ENCODE assay signal across 8 cellular contexts in the genomic region with DNA sequence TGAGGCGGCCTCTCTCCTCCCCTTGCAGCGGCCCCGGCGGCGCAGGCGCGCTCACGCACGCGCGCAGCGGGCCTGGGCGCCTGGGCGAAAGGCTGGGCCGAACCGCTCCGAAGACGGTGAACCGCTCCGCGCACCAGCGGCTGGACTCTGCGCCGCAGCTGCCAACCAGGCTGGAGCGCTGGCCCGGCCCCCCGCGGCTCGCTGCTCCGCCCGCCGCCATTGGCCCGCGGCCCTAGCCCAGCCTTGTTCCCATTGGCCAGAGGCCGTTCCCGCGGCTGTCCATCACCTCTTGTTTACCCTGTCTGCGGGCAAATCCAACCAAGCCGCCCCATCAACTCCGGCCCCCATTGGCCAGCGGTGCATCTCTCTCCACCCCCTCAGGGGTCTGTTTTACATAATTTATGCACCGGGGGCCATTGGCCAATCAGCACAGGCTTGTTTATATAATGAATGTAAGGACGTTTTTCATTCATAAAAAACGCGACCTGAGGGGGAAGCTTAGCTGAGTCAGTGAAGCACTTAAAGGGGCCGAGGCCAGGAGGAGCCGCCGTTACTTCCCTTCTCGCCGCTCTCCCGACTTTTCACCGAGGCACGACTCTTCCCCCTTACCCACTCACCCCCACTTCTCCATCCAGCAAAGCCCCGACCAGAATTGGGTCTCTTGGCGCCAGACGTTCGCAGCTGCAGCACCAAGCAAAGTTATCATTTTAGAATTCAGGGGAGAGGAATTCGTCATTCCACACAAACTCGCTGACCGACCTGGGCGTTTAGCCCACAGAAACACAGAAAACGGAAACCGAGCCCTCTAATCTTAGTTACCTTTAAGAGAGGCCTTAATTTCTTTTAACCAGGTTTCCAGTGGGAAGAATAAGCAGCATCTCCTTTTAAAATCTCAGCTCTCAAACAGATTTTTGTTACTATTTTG. TPM values are rescaled to one million over a fixed set of nuclear protein-coding genes. Genes with fewer than 3 reads are reported as not detected.
DNase-seq lines count a peak whose midpoint lies in the region; ATAC-seq, FAIRE-seq and TF ChIP-seq lines count a peak whose summit lies in the region.

ETV5 (minus strand) TSS at position 149 of the 925 bp plus-strand sequence. CDS start 3,221 bp downstream, outside the sequence.

- H3K4me1 ChIP-seq in small intestine (ENCODE audit: control insufficient read depth in 2 of 2, insufficient read depth in 1 of 2, low read depth in 1 of 2, low read length in 1 of 2): peaks cover 2 to 5% of the 10 kb centered on the region in 2 donors

- WGBS in small intestine, 3 donors: 0% methylated on average over 34 to 63 of the region's 63 CpGs

- no peaks in the 10 kb centered on the region for H3K36me3 ChIP-seq in small intestine (ENCODE audit: control insufficient read depth in 2 of 2, insufficient read depth in 2 of 2, low read length in 2 of 2)

- H3K9me3 ChIP-seq in small intestine (ENCODE audit: control insufficient read depth, low read depth): no peaks in the 10 kb centered on the region

- H3K4me3 ChIP-seq in small intestine (ENCODE audit: low read depth in 1 of 2, low read length in 2 of 2): peak within 1 kb of the TSS; percentile 49 to 67

- DNase-seq in AG08395 (ENCODE audit: low spot score) (peak; percentile 99), NCI-H226 (peak; percentile 99), iPS-NIHi7 (ENCODE audit: extremely low spot score) (peak; percentile 98), small intestine (peak; percentile 99)
- DNase-seq in activated CD4-positive, CD25-positive, alpha-beta regulatory T cell (lab: John Stamatoyannopoulos, UW): peak; percentile 39 to 75 (median 65)
- peak; percentile 88 for DNase-seq in central memory CD4-positive, alpha-beta T cell

- in situ Hi-C loops in GM18951 (cut with MboI; ENCODE audit: low sequenced_read_pairs, unreplicated experiment): no loop called here

- peak within 1 kb of the TSS in 1 of 2 donors; percentile 88 for H3K27ac ChIP-seq in small intestine (ENCODE audit: low read depth in 1 of 2, low read length in 1 of 2)

- peaks cover 0 to 8% of the 10 kb centered on the region in 2 donors for H3K27me3 ChIP-seq in small intestine (ENCODE audit: control insufficient read depth in 2 of 2, insufficient read depth in 2 of 2, low read length in 2 of 2)

- peak; percentile 71 for TF ChIP-seq POLR2A in GM18951 (IDR thresholded peaks at IDR 0.05; ENCODE audit: extremely low read depth, insufficient read depth, insufficient read length)

- ATAC-seq in HG03175 (IDR thresholded peaks at IDR 0.05; ENCODE audit: unreplicated experiment): peak; percentile 95

- no peak for FAIRE-seq in small intestine (lab: Jason Lieb, UNC)

RNA-seq across cellular contexts. Expression of gene ETV5, which starts in this region (rescaled TPM):
- polyA plus RNA-seq in small intestine: 1 to 10 TPM in 2 of 3 donors, under 1 TPM in 1; 0.45 to 4.3 (median 2.2) TPM
